In the genomic region with DNA sequence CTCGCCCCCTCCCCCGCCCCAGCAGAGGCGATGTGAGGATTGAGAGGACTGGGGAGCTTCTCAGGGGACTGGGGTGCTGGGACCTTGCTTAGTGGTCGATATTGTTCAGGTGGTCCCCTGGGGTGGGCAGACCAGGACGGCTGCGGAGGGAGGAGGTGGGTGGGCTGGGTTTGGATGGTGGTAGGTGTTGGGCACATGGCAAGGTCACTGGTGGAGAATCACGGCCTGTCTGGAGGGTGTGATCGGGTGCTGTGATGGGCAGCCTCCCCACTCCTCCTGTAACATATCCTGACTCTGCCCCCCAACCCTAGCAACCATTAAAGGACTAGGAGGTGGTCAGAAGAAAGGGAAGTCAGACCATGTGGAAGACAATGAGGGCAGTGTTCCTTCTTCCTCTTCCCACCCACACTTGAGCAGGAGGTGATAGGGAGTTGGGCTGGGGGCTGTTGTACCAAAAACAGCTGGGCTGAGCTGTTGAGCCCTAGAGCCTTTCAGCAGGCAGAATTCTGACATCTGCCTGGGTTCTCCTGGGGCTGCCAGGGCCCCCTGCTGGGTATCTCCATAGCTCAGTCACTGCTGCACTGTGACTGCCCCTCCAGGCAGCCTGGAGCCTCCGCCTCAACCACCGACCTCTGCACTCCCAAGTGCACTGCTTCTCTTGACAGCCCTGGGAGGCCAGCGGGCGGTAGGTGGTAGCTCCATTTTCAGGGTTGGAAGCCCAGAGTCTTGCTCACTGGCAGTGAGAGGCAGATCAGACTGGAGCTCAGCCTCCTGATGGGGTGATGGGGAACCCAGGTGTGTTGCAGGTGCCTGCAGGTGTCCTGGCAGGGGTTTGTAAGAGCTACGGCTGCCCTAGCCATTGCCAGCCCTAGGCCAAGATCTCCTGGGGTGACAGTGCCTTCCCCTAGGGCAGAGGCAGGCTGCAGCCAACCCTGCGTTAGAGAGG, we compare ENCODE assay signal across 16 cellular contexts. TPM values are rescaled to one million over a fixed set of nuclear protein-coding genes. Genes with fewer than 3 reads are reported as not detected.
A peak's percentile ranks its signal among the peaks of the same experiment; 100 is the strongest.
DNase-seq lines count a peak whose midpoint lies in the region; ATAC-seq and TF ChIP-seq lines count a peak whose summit lies in the region.
"Had no signal": no experiment of that assay in that cellular context is flagged by ENCODE, and none has a peak within 500 bp of the region (broad histone marks: within the 10 kb centered on the region; RNA-seq: fewer than 3 reads in every experiment).

No MANE protein-coding gene starts in this region.

- peaks cover 29% of the 10 kb centered on the region for H3K36me3 Mint-ChIP-seq in endothelial cell (ENCODE audit: low read depth, unreplicated experiment)
- H3K36me3 Mint-ChIP-seq in glutamatergic neuron (ENCODE audit: unreplicated experiment), result no peaks in the 10 kb centered on the region
- H3K36me3 Mint-ChIP-seq: T-cell had no signal

- peak overlapping the region; percentile 55 for H3K27ac ChIP-seq in left ventricle myocardium inferior (replicated peaks)
- H3K27ac ChIP-seq: thyroid gland had no signal

- peaks cover 76% of the 10 kb centered on the region for H3K4me1 ChIP-seq in left ventricle myocardium inferior
- H3K4me1 ChIP-seq: HAP-1 had no signal

- H3K36me3 ChIP-seq in left ventricle myocardium inferior, result peaks cover 28% of the 10 kb centered on the region
- H3K36me3 ChIP-seq: HAP-1 had no signal

- no peaks in the 10 kb centered on the region for H3K9me3 ChIP-seq in left ventricle myocardium inferior (replicated peaks)
- H3K9me3 ChIP-seq: HAP-1, thyroid gland had no signal

- TF ChIP-seq CTCF in left ventricle myocardium inferior (IDR thresholded peaks at IDR 0.05; ENCODE audit: borderline replicate concordance), result no peak
- no peak for TF ChIP-seq CTCF in endothelial cell (IDR thresholded peaks at IDR 0.05; ENCODE audit: unreplicated experiment)
- TF ChIP-seq CTCF in glutamatergic neuron (IDR thresholded peaks at IDR 0.05; ENCODE audit: partially characterized antibody, unreplicated experiment), result no peak

- intact Hi-C loops in left ventricle myocardium inferior (cut with micrococcal nuclease) (no loop called here), left cardiac atrium (cut with DNase I) (no loop called here)

- peaks cover 62% of the 10 kb centered on the region for H3K4me1 Mint-ChIP-seq in endothelial cell (ENCODE audit: unreplicated experiment)
- H3K4me1 Mint-ChIP-seq in glutamatergic neuron (ENCODE audit: low read depth, unreplicated experiment), result peaks cover 17% of the 10 kb centered on the region

- H3K4me3 Mint-ChIP-seq in endothelial cell (ENCODE audit: unreplicated experiment), result peak overlapping the region; percentile 65
- H3K4me3 Mint-ChIP-seq in glutamatergic neuron (ENCODE audit: unreplicated experiment), result no peak overlapping the region
- H3K4me3 Mint-ChIP-seq: CD8-positive, alpha-beta T cell; T-cell had no signal

- no peaks in the 10 kb centered on the region for H3K9me3 Mint-ChIP-seq in endothelial cell (ENCODE audit: unreplicated experiment)
- H3K9me3 Mint-ChIP-seq in glutamatergic neuron (ENCODE audit: unreplicated experiment), result peaks cover 4% of the 10 kb centered on the region
- H3K9me3 Mint-ChIP-seq: CD8-positive, alpha-beta T cell; T-cell had no signal

- H3K27me3 ChIP-seq in left ventricle myocardium inferior (ENCODE audit: low read depth), result no peaks in the 10 kb centered on the region
- H3K27me3 ChIP-seq: thyroid gland had no signal

- DNase-seq in left ventricle myocardium inferior, result no peak
- DNase-seq in left cardiac atrium, result no peak
- DNase-seq in NCI-H2171 treated with DMSO at 0.1 percent for 48 hours (lab: John Stamatoyannopoulos, UW), result peak; percentile 19
- no peak for DNase-seq in endothelial cell (ENCODE audit: low spot score)
- DNase-seq in NCI-H1092 (lab: John Stamatoyannopoulos, UW), result no peak
- no peak for DNase-seq in glutamatergic neuron
- DNase-seq in stimulated activated naive CD4-positive, alpha-beta T cell (lab: John Stamatoyannopoulos, UW), result no peak
- DNase-seq: NCI-H2029 treated with DMSO at 0.1 percent for 48 hours; stimulated activated CD4-positive, alpha-beta T cell treated with anti-CD3 and anti-CD28 coated beads, Interleukin-2, amount 100 ng/mL, for 24 hours; thyroid gland had no signal

- H3K27me3 Mint-ChIP-seq in endothelial cell (ENCODE audit: unreplicated experiment), result peaks cover 30% of the 10 kb centered on the region
- peaks cover 8% of the 10 kb centered on the region for H3K27me3 Mint-ChIP-seq in glutamatergic neuron (ENCODE audit: unreplicated experiment)
- H3K27me3 Mint-ChIP-seq: naive thymus-derived CD4-positive, alpha-beta T cell had no signal

- H3K27ac Mint-ChIP-seq in endothelial cell (ENCODE audit: unreplicated experiment), result peak overlapping the region; percentile 57
- H3K27ac Mint-ChIP-seq in glutamatergic neuron (ENCODE audit: unreplicated experiment), result no peak overlapping the region
- H3K27ac Mint-ChIP-seq: CD8-positive, alpha-beta T cell; T-cell had no signal

- H3K4me3 ChIP-seq in left ventricle myocardium inferior, result no peak overlapping the region
- H3K4me3 ChIP-seq: HAP-1, thyroid gland had no signal

- no peak for ATAC-seq in left cardiac atrium
- no peak for ATAC-seq in GM21825 (IDR thresholded peaks at IDR 0.05; ENCODE audit: unreplicated experiment)
- ATAC-seq: CD8-positive, alpha-beta T cell; naive thymus-derived CD4-positive, alpha-beta T cell had no signal

RNA-seq across cellular contexts. Expression of a gene that starts 15.3 kb away (rescaled TPM):
- 12.4 TPM for total RNA-seq in left ventricle myocardium inferior
- 100 to 1,000 TPM in 1 of 2 donors, 10 to 100 TPM in 1; 27.0 to 142 TPM for total RNA-seq in left cardiac atrium
- 166 TPM for total RNA-seq in endothelial cell (ENCODE audit: unreplicated experiment)
- 149 TPM for total RNA-seq in glutamatergic neuron (ENCODE audit: unreplicated experiment)

RNA-seq across cellular contexts. Expression of a gene that starts 36.1 kb away (rescaled TPM):
- 9.3 TPM for total RNA-seq in left ventricle myocardium inferior
- total RNA-seq in left cardiac atrium, result 10 to 100 TPM; 14.9 to 21.6 TPM
- 22.6 TPM for total RNA-seq in endothelial cell (ENCODE audit: unreplicated experiment)
- total RNA-seq in glutamatergic neuron (ENCODE audit: unreplicated experiment), result 13.6 TPM

RNA-seq across cellular contexts. Expression of a gene that starts 49.6 kb away (rescaled TPM):
- total RNA-seq in left ventricle myocardium inferior (not detected), left cardiac atrium (not detected), endothelial cell (ENCODE audit: unreplicated experiment) (not detected), glutamatergic neuron (ENCODE audit: unreplicated experiment) (not detected)
- total RNA-seq: CD8-positive, alpha-beta T cell; cerebellum; naive thymus-derived CD4-positive, alpha-beta T cell; T-cell; thyroid gland had no signal
